Comparison of ENCODE assay signal across 8 cellular contexts in genomic region chr5:107670028-107670926, GRCh38. TPM values are rescaled to one million over a fixed set of nuclear protein-coding genes. Genes with fewer than 3 reads are reported as not detected.
A peak's percentile ranks its signal among the peaks of the same experiment; 100 is the strongest.
DNase-seq lines count a peak whose midpoint lies in the region; ATAC-seq and TF ChIP-seq lines count a peak whose summit lies in the region.

No MANE protein-coding gene starts in this region.

- H3K9me3 Mint-ChIP-seq in endodermal cell, result no peaks in the 10 kb centered on the region

- H3K36me3 Mint-ChIP-seq in endodermal cell (ENCODE audit: low read depth), result no peaks in the 10 kb centered on the region

- peaks cover 16% of the 10 kb centered on the region for H3K27me3 Mint-ChIP-seq in endodermal cell (ENCODE audit: insufficient read depth)

- H3K4me1 ChIP-seq in endodermal cell (ENCODE audit: control insufficient read depth, insufficient read depth, low read length) (peaks cover 5% of the 10 kb centered on the region), muscle layer of duodenum (ENCODE audit: control insufficient read depth in 1 of 2, insufficient read depth in 2 of 2, low read length in 2 of 2) (peaks cover 0 to 17% of the 10 kb centered on the region in 2 donors)

- TF ChIP-seq CTCF in HFF-Myc (IDR thresholded peaks at IDR 0.05; ENCODE audit: low read depth, low read length, missing control alignments) (no peak), endodermal cell (conservative IDR thresholded peaks at IDR 0.05) (no peak)

- H3K9me3 ChIP-seq in endodermal cell (ENCODE audit: control insufficient read depth, low read length) (no peaks in the 10 kb centered on the region), muscle layer of duodenum (ENCODE audit: control insufficient read depth in 1 of 2, low read length in 2 of 2) (no peaks in the 10 kb centered on the region)

- ATAC-seq in GM21367 (IDR thresholded peaks at IDR 0.05; ENCODE audit: unreplicated experiment), result no peak
- ATAC-seq in GM18517 (IDR thresholded peaks at IDR 0.05; ENCODE audit: unreplicated experiment), result no peak

- WGBS in endodermal cell (ENCODE audit: insufficient coverage in 1 of 2, insufficient read length in 1 of 2), 2 experiments, result 0% methylated on average over 41 to 79 of the region's 79 CpGs

- H3K4me3 ChIP-seq in HFF-Myc (replicated peaks; ENCODE audit: low read depth, low read length) (peak overlapping the region; percentile 27), endodermal cell (ENCODE audit: low read length) (peak overlapping the region; percentile 92), muscle layer of duodenum (ENCODE audit: low read depth in 1 of 2, low read length in 2 of 2) (peak overlapping the region; percentile 65 to 90)

- H3K36me3 ChIP-seq in endodermal cell (ENCODE audit: control insufficient read depth, insufficient read depth, low read length), result no peaks in the 10 kb centered on the region
- H3K36me3 ChIP-seq in muscle layer of duodenum (ENCODE audit: control insufficient read depth in 1 of 2, insufficient read depth in 2 of 2, low read length in 2 of 2), result no peaks in the 10 kb centered on the region

- peak overlapping the region; percentile 78 for H3K9ac ChIP-seq in endodermal cell (ENCODE audit: extremely low read depth, low read length, poor library complexity, severe bottlenecking)

- H3K27me3 ChIP-seq in endodermal cell (ENCODE audit: control insufficient read depth, insufficient read depth, low read length, poor library complexity, severe bottlenecking) (no peaks in the 10 kb centered on the region), muscle layer of duodenum (ENCODE audit: low read depth, low read length) (no peaks in the 10 kb centered on the region)

- peaks cover 39% of the 10 kb centered on the region for H3K4me1 Mint-ChIP-seq in endodermal cell

- H3K4me3 Mint-ChIP-seq in endodermal cell, result peak overlapping the region; percentile 81

- H3K27ac ChIP-seq in endodermal cell (ENCODE audit: low read depth, low read length) (no peak overlapping the region), muscle layer of duodenum (ENCODE audit: low read length) (no peak overlapping the region)

- DNase-seq in EL (peak; percentile 43), HFF-Myc (ENCODE audit: extremely low read depth, low read depth) (no peak), SK-N-DZ (ENCODE audit: low spot score) (peak; percentile 61), endodermal cell (peak; percentile 77), GM19240 (ENCODE audit: insufficient read length, low spot score) (no peak)

- H3K27ac Mint-ChIP-seq in endodermal cell, result peak overlapping the region; percentile 80

RNA-seq across cellular contexts. Expression of gene EFNA5, which starts 0.5 kb away (rescaled TPM):
- 8.6 and 12.1 TPM in 2 replicates for polyA plus RNA-seq in SK-N-DZ (2014; cell fraction: cytosol; rRNA removed)
- 11.7 and 12.6 TPM in 2 replicates for polyA plus RNA-seq in SK-N-DZ (2014; cell fraction: nucleus; rRNA removed)
- 10 to 100 TPM; 53.3 to 63.1 TPM for total RNA-seq in endodermal cell
- polyA plus RNA-seq in endodermal cell (2013, experiment 1 of 2), result 26.6 TPM
- polyA plus RNA-seq in endodermal cell (2013, experiment 2 of 2), result 25.5 TPM

Comparison
In these comparisons a context has a peak if more than half of its experiments do, and no peak if none do; other contexts are left out.
1. DNase-seq: peak in EL (single experiment), SK-N-DZ (single experiment) and endodermal cell (single experiment); none in HFF-Myc (single experiment) and GM19240 (single experiment).
2. H3K4me3 ChIP-seq: peak in every context shown above with its lines; median percentile 92 in endodermal cell; 78 in muscle layer of duodenum; 27 in HFF-Myc.